ENCODE assay signal across 8 cellular contexts in the genomic region with DNA sequence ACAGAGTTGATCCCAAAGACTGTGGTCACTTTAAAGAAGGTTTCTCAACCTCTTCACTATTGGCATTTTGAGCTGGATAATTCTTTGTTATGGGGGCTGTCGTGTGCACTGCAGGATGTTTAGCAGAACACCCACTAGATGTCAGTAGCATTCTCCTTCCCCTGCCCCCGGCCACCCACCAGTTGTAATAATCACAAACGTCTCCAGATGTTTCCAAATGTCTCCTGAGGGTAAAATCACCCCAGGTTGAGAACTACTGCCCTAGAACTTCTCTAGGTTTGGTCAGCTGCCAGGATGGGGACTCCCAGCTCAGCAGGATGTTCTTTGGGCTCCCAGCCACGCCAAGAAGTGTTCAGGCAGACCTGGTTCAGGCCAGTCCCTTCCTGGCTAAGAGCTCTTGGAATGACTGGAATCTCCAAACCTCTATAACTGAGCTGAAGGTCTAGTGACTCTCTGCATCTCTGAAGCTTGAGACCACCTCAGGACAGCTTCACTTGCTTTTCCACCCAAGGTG. TPM values are rescaled to one million over a fixed set of nuclear protein-coding genes. Genes with fewer than 3 reads are reported as not detected.
DNase-seq lines count a peak whose midpoint lies in the region; ATAC-seq and TF ChIP-seq lines count a peak whose summit lies in the region.

No MANE protein-coding gene starts in this region.

- in situ Hi-C loops in astrocyte of the spinal cord (cut with HindIII; ENCODE audit: low sequenced_read_pairs), result no loop called here

- peak; percentile 56 for DNase-seq in activated naive CD4-positive, alpha-beta T cell treated with anti-CD3 and anti-CD28 coated beads for 36 hours
- no peak for DNase-seq in activated naive CD4-positive, alpha-beta T cell treated with Interleukin-2 at 50 U/mL for 16 hours
- DNase-seq in NCI-H82 (lab: John Stamatoyannopoulos, UW) (peak; percentile 67), astrocyte of the spinal cord (ENCODE audit: low read depth, low spot score) (peak; percentile 53), kidney tubule cell (ENCODE audit: low spot score) (peak; percentile 26), tibial artery (no peak), SKM-1 treated with dmso at 0.1 percent for 144 hours (lab: John Stamatoyannopoulos, UW; ENCODE audit: unreplicated experiment) (no peak)

- H3K4me3 ChIP-seq in astrocyte of the spinal cord (ENCODE audit: low read depth, low read length) (no peak overlapping the region), tibial artery (no peak overlapping the region)

- peaks cover 0 to 5% (median 0%) of the 10 kb centered on the region in 4 donors for H3K4me1 ChIP-seq in tibial artery

- no peaks in the 10 kb centered on the region for H3K9me3 Mint-ChIP-seq in activated naive CD4-positive, alpha-beta T cell treated with anti-CD3 and anti-CD28 coated beads for 36 hours

- H3K27me3 ChIP-seq in tibial artery, result no peaks in the 10 kb centered on the region

- peaks cover 0 to 25% (median 5%) of the 10 kb centered on the region in 3 donors for H3K36me3 ChIP-seq in tibial artery

- intact Hi-C loops in activated naive CD4-positive, alpha-beta T cell treated with anti-CD3 and anti-CD28 coated beads for 36 hours (cut with micrococcal nuclease), result loop anchor here (1.0 kb wide), 1 partner anchor 63 kb away; no protein-coding TSS in a partner anchor
- intact Hi-C loops in tibial artery (cut with DNase I; ENCODE audit: low total_unique reads), result no loop called here

- no peaks in the 10 kb centered on the region for H3K27me3 Mint-ChIP-seq in activated naive CD4-positive, alpha-beta T cell treated with anti-CD3 and anti-CD28 coated beads for 36 hours (ENCODE audit: low read depth)

- no peaks in the 10 kb centered on the region for H3K9me3 ChIP-seq in tibial artery

- no peak for ATAC-seq in GM21786 (IDR thresholded peaks at IDR 0.05; ENCODE audit: unreplicated experiment)

- no peak overlapping the region for H3K27ac Mint-ChIP-seq in activated naive CD4-positive, alpha-beta T cell treated with anti-CD3 and anti-CD28 coated beads for 36 hours

- peaks cover 1% of the 10 kb centered on the region for H3K36me3 Mint-ChIP-seq in activated naive CD4-positive, alpha-beta T cell treated with anti-CD3 and anti-CD28 coated beads for 36 hours (ENCODE audit: low read depth)

- no peak overlapping the region for H3K27ac ChIP-seq in tibial artery

- H3K4me3 Mint-ChIP-seq in activated naive CD4-positive, alpha-beta T cell treated with anti-CD3 and anti-CD28 coated beads for 36 hours, result no peak overlapping the region

- no peaks in the 10 kb centered on the region for H3K4me1 Mint-ChIP-seq in activated naive CD4-positive, alpha-beta T cell treated with anti-CD3 and anti-CD28 coated beads for 36 hours (ENCODE audit: low read depth)

- TF ChIP-seq CTCF in astrocyte of the spinal cord (IDR thresholded peaks at IDR 0.05; ENCODE audit: low read depth, low read length) (peak; percentile 81), tibial artery (IDR thresholded peaks at IDR 0.05) (peak; percentile 43 to 45)

- CTCF ChIA-PET in activated naive CD4-positive, alpha-beta T cell treated with anti-CD3 and anti-CD28 coated beads for 36 hours (lab: Charles Lee), result interaction anchor here (0.6 to 18.5 kb wide), 30 partner anchors 9 to 256 kb away, joined by 3 to 713 read pairs (median 5); partner anchors contain the start of genes ACIN1, AJUBA, C14orf119 and CDH24

RNA-seq across cellular contexts. Expression of gene AJUBA, which starts 12.5 kb away (rescaled TPM):
- total RNA-seq in activated naive CD4-positive, alpha-beta T cell treated with anti-CD3 and anti-CD28 coated beads for 36 hours, result 1 to 10 TPM; 2.1 to 2.8 TPM

RNA-seq across cellular contexts. Expression of gene C14orf93, which starts 15.1 kb away (rescaled TPM):
- total RNA-seq in activated naive CD4-positive, alpha-beta T cell treated with anti-CD3 and anti-CD28 coated beads for 36 hours, result 1 to 10 TPM; 8.3 to 9.3 TPM

RNA-seq across cellular contexts. Expression of gene HAUS4, which starts 37.9 kb away (rescaled TPM):
- 10 to 100 TPM; 97.1 to 97.3 TPM for total RNA-seq in activated naive CD4-positive, alpha-beta T cell treated with anti-CD3 and anti-CD28 coated beads for 36 hours

RNA-seq across cellular contexts. Expression of gene PSMB5, which starts 39.9 kb away (rescaled TPM):
- total RNA-seq in activated naive CD4-positive, alpha-beta T cell treated with anti-CD3 and anti-CD28 coated beads for 36 hours, result 100 to 1,000 TPM; 120 to 125 TPM

RNA-seq across cellular contexts. Expression of gene PSMB11, which starts 47.2 kb away (rescaled TPM):
- not detected for total RNA-seq in activated naive CD4-positive, alpha-beta T cell treated with anti-CD3 and anti-CD28 coated beads for 36 hours

Comparison
In these comparisons a context has a peak if more than half of its experiments do, and no peak if none do; other contexts are left out.
1. DNase-seq: peak in activated naive CD4-positive, alpha-beta T cell treated with anti-CD3 and anti-CD28 coated beads for 36 hours (single experiment), NCI-H82 (single experiment), astrocyte of the spinal cord (single experiment) and kidney tubule cell (single experiment); none in activated naive CD4-positive, alpha-beta T cell treated with Interleukin-2 at 50 U/mL for 16 hours (single experiment), tibial artery (0 of 2) and SKM-1 treated with dmso at 0.1 percent for 144 hours (single experiment).